In the genomic region with DNA sequence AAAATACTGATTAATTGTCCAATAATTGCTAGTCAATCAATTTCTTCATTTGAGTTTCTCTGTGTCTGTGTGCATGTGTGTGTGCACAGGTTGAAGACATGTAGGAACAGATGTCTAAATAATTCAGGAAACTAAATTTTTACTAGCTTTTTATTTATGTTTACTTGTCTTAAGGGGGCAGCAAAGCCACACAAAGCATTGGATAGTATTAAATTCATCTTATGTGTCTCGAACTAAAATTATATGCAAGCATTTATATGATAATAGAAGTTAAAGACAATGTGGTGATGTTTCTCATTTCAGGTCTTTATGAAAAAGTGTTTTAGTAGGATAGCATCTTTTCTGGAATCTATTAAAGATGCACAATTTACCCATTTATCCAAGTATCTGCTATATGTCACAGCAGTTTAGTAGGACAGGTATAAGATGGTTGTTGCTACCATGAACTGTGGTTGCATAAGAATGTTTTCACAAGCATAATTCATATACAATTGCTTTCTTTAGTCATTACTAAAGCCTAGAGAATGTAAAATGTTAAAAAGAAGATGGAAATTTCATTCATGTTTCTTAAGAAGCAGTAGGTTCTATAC, we compare ENCODE assay signal across 10 cellular contexts.
DNase-seq lines count a peak whose midpoint lies in the region; ATAC-seq and TF ChIP-seq lines count a peak whose summit lies in the region.
"Had no signal": no experiment of that assay in that cellular context is flagged by ENCODE, and none has a peak within 500 bp of the region (broad histone marks: within the 10 kb centered on the region; RNA-seq: fewer than 3 reads in every experiment).

No MANE protein-coding gene starts in this region.

- H3K9me3 Mint-ChIP-seq in glutamatergic neuron (ENCODE audit: unreplicated experiment): no peaks in the 10 kb centered on the region
- no peaks in the 10 kb centered on the region for H3K9me3 Mint-ChIP-seq in stimulated activated naive B cell treated with anti-CD40 and anti-IgM and Interleukin-4, amounts not matched to agents 10 μg/mL and 1 μg/mL and 100 μg/mL, for 72 hours

- no peak overlapping the region for H3K27ac Mint-ChIP-seq in glutamatergic neuron (ENCODE audit: unreplicated experiment)
- H3K27ac Mint-ChIP-seq in stimulated activated naive B cell treated with anti-CD40 and anti-IgM and Interleukin-4, amounts not matched to agents 10 μg/mL and 1 μg/mL and 100 μg/mL, for 72 hours: no peak overlapping the region
- H3K27ac Mint-ChIP-seq: IgD-negative memory B cell had no signal

- intact Hi-C loops in head of caudate nucleus (cut with DNase I): no loop called here

- no peak overlapping the region for H3K4me2 ChIP-seq in SU-DHL-6 (ENCODE audit: low read depth, low read length, poor library complexity, severe bottlenecking)

- H3K9ac ChIP-seq in SU-DHL-6 (ENCODE audit: low read length): no peak overlapping the region

- TF ChIP-seq CTCF in AG10803 (conservative IDR thresholded peaks at IDR 0.05; ENCODE audit: low read length): no peak
- TF ChIP-seq CTCF in SU-DHL-6 (IDR thresholded peaks at IDR 0.05; ENCODE audit: insufficient read depth, low read length, poor library complexity, severe bottlenecking): peak; percentile 17
- peak; percentile 38 for TF ChIP-seq CTCF in glutamatergic neuron (IDR thresholded peaks at IDR 0.05; ENCODE audit: partially characterized antibody, unreplicated experiment)
- no peak for TF ChIP-seq CTCF in gastroesophageal sphincter (IDR thresholded peaks at IDR 0.05)

- H3K36me3 Mint-ChIP-seq in glutamatergic neuron (ENCODE audit: unreplicated experiment): no peaks in the 10 kb centered on the region
- no peaks in the 10 kb centered on the region for H3K36me3 Mint-ChIP-seq in stimulated activated naive B cell treated with anti-CD40 and anti-IgM and Interleukin-4, amounts not matched to agents 10 μg/mL and 1 μg/mL and 100 μg/mL, for 72 hours

- H3F3A ChIP-seq in SU-DHL-6 (ENCODE audit: insufficient read depth): no peaks in the 10 kb centered on the region

- 7 to 14% methylated on average over 1 of the region's 1 CpG for WGBS in gastroesophageal sphincter (ENCODE audit: low coverage in 1 of 2), 2 donors

- DNase-seq in AG10803 (ENCODE audit: low read depth): peak; percentile 3
- peak; percentile 54 for DNase-seq in HT-29 (ENCODE audit: low spot score)
- DNase-seq in glutamatergic neuron: no peak
- no peak for DNase-seq in head of caudate nucleus
- no peak for DNase-seq in GM19238 (ENCODE audit: insufficient read length, low spot score)
- no peak for DNase-seq in stimulated activated naive B cell treated with anti-CD40 and anti-IgM and Interleukin-4, amounts not matched to agents 10 μg/mL and 1 μg/mL and 100 μg/mL, for 72 hours

- no peak for ATAC-seq in gastroesophageal sphincter
- no peak for ATAC-seq in stimulated activated naive B cell treated with anti-CD40 and anti-IgM and Interleukin-4, amounts not matched to agents 10 μg/mL and 1 μg/mL and 100 μg/mL, for 72 hours (replicated peaks)

- H3K4me1 ChIP-seq in gastroesophageal sphincter: no peaks in the 10 kb centered on the region

- H3K9me3 ChIP-seq in SU-DHL-6 (ENCODE audit: insufficient read depth, low read length): no peaks in the 10 kb centered on the region
- no peaks in the 10 kb centered on the region for H3K9me3 ChIP-seq in gastroesophageal sphincter

- H3K27ac ChIP-seq in SU-DHL-6 (ENCODE audit: low read depth, low read length) (no peak overlapping the region), gastroesophageal sphincter (no peak overlapping the region)

- H3K4me3 Mint-ChIP-seq in glutamatergic neuron (ENCODE audit: unreplicated experiment): no peak overlapping the region
- no peak overlapping the region for H3K4me3 Mint-ChIP-seq in stimulated activated naive B cell treated with anti-CD40 and anti-IgM and Interleukin-4, amounts not matched to agents 10 μg/mL and 1 μg/mL and 100 μg/mL, for 72 hours
- H3K4me3 Mint-ChIP-seq: IgD-negative memory B cell had no signal

- H3K4me3 ChIP-seq in AG10803 (ENCODE audit: low read length): no peak overlapping the region
- H3K4me3 ChIP-seq in SU-DHL-6 (ENCODE audit: insufficient read depth, low read length, poor library complexity, severe bottlenecking): no peak overlapping the region
- no peak overlapping the region for H3K4me3 ChIP-seq in gastroesophageal sphincter
- H3K4me3 ChIP-seq: lung had no signal

- peaks cover 6% of the 10 kb centered on the region for H3K4me1 Mint-ChIP-seq in glutamatergic neuron (ENCODE audit: low read depth, unreplicated experiment)
- no peaks in the 10 kb centered on the region for H3K4me1 Mint-ChIP-seq in stimulated activated naive B cell treated with anti-CD40 and anti-IgM and Interleukin-4, amounts not matched to agents 10 μg/mL and 1 μg/mL and 100 μg/mL, for 72 hours
- H3K4me1 Mint-ChIP-seq: IgD-negative memory B cell had no signal

- no peaks in the 10 kb centered on the region for H3K79me2 ChIP-seq in SU-DHL-6 (ENCODE audit: insufficient read depth, low read length)

- peak overlapping the region; percentile 7 for H2AFZ ChIP-seq in SU-DHL-6 (ENCODE audit: low read depth, low read length, severe bottlenecking)

- TF ChIP-seq POLR2A in gastroesophageal sphincter (IDR thresholded peaks at IDR 0.05): no peak

- H3K27me3 ChIP-seq in SU-DHL-6 (ENCODE audit: low read length): no peaks in the 10 kb centered on the region
- H3K27me3 ChIP-seq in gastroesophageal sphincter: no peaks in the 10 kb centered on the region

- no peak for TF ChIP-seq EP300 in gastroesophageal sphincter (IDR thresholded peaks at IDR 0.05)

- H4K20me1 ChIP-seq in SU-DHL-6 (ENCODE audit: low read depth, low read length): no peaks in the 10 kb centered on the region

- H3K27me3 Mint-ChIP-seq in glutamatergic neuron (ENCODE audit: unreplicated experiment): no peaks in the 10 kb centered on the region
- H3K27me3 Mint-ChIP-seq in stimulated activated naive B cell treated with anti-CD40 and anti-IgM and Interleukin-4, amounts not matched to agents 10 μg/mL and 1 μg/mL and 100 μg/mL, for 72 hours: no peaks in the 10 kb centered on the region
- H3K27me3 Mint-ChIP-seq: IgD-negative memory B cell had no signal

- H3K36me3 ChIP-seq in SU-DHL-6 (ENCODE audit: low read length) (no peaks in the 10 kb centered on the region), gastroesophageal sphincter (no peaks in the 10 kb centered on the region)

- no peaks in the 10 kb centered on the region for H3K9me2 ChIP-seq in SU-DHL-6 (replicated peaks; ENCODE audit: insufficient read depth, low read length)

Comparison
In these comparisons a context has a peak if more than half of its experiments do, and no peak if none do; other contexts are left out.
1. DNase-seq: peak in AG10803 (single experiment) and HT-29 (single experiment); none in glutamatergic neuron (single experiment), head of caudate nucleus (0 of 42), GM19238 (single experiment) and stimulated activated naive B cell treated with anti-CD40 and anti-IgM and Interleukin-4, amounts not matched to agents 10 μg/mL and 1 μg/mL and 100 μg/mL, for 72 hours (single experiment).
2. CTCF ChIP-seq: peak in SU-DHL-6 (single experiment) and glutamatergic neuron (single experiment); none in AG10803 (single experiment) and gastroesophageal sphincter (0 of 4).